Comparison of ENCODE assay signal across 29 cellular contexts in genomic region chr17:12365805-12366204, GRCh38.
DNase-seq lines count a peak whose midpoint lies in the region; ATAC-seq and TF ChIP-seq lines count a peak whose summit lies in the region.
"Had no signal": no experiment of that assay in that cellular context is flagged by ENCODE, and none has a peak within 500 bp of the region (broad histone marks: within the 10 kb centered on the region; RNA-seq: fewer than 3 reads in every experiment).

No MANE protein-coding gene starts in this region.

- H3K27me3 Mint-ChIP-seq in activated naive CD4-positive, alpha-beta T cell treated with anti-CD3 and anti-CD28 coated beads for 36 hours (ENCODE audit: low read depth) = no peaks in the 10 kb centered on the region
- H3K27me3 Mint-ChIP-seq: activated CD8-positive, alpha-beta memory T cell treated with anti-CD3 and anti-CD28 coated beads, Interleukin-2, amount 10 ng/mL, durations not matched to agents 7 days and 5 days; CD4-positive, alpha-beta memory T cell; effector memory CD8-positive, alpha-beta T cell had no signal

- no peaks in the 10 kb centered on the region for H3K27me3 ChIP-seq in esophagus squamous epithelium
- H3K27me3 ChIP-seq in muscle layer of colon (ENCODE audit: control insufficient read depth in 1 of 2, insufficient read depth in 2 of 2, low read length in 2 of 2) = no peaks in the 10 kb centered on the region
- no peaks in the 10 kb centered on the region for H3K27me3 ChIP-seq in uterus

- TF ChIP-seq CTCF in esophagus squamous epithelium (IDR thresholded peaks at IDR 0.05) = no peak
- TF ChIP-seq CTCF in uterus (IDR thresholded peaks at IDR 0.05) = no peak

- intact Hi-C loops in esophagus squamous epithelium (cut with DNase I) = no loop called here
- intact Hi-C loops in uterus (cut with DNase I; ENCODE audit: low total_unique reads) = no loop called here
- intact Hi-C loops in activated naive CD4-positive, alpha-beta T cell treated with anti-CD3 and anti-CD28 coated beads for 36 hours (cut with micrococcal nuclease) = no loop called here

- CTCF ChIA-PET in activated naive CD4-positive, alpha-beta T cell treated with anti-CD3 and anti-CD28 coated beads for 36 hours (lab: Charles Lee) = no interaction called here

- H3K4me1 ChIP-seq in esophagus squamous epithelium (no peaks in the 10 kb centered on the region), muscle layer of colon (ENCODE audit: insufficient read depth, low read length) (peaks cover 55% of the 10 kb centered on the region), uterus (no peaks in the 10 kb centered on the region)

- WGBS in esophagus squamous epithelium, 2 donors = 56 to 69% methylated on average over 4 of the region's 4 CpGs

- H3K9ac ChIP-seq in muscle layer of colon (ENCODE audit: low read length) = no peak overlapping the region

- peak overlapping the region in 3 of 4 donors; percentile 55 to 73 (median 63) for H3K27ac ChIP-seq in esophagus squamous epithelium
- H3K27ac ChIP-seq in muscle layer of colon (ENCODE audit: low read depth, low read length) = peak overlapping the region; percentile 91
- peak overlapping the region; percentile 79 to 81 for H3K27ac ChIP-seq in uterus
- H3K27ac ChIP-seq: VCaP had no signal

- H3K4me3 ChIP-seq in esophagus squamous epithelium (no peak overlapping the region), muscle layer of colon (ENCODE audit: low read depth in 1 of 2, low read length in 2 of 2) (no peak overlapping the region), uterus (no peak overlapping the region)
- H3K4me3 ChIP-seq: GM23338 had no signal

- H3K9me3 Mint-ChIP-seq in activated naive CD4-positive, alpha-beta T cell treated with anti-CD3 and anti-CD28 coated beads for 36 hours = peaks cover 11% of the 10 kb centered on the region

- no peak for ATAC-seq in HG03460 (IDR thresholded peaks at IDR 0.05; ENCODE audit: unreplicated experiment)
- ATAC-seq: activated CD8-positive, alpha-beta memory T cell treated with anti-CD3 and anti-CD28 coated beads, Interleukin-2, amount 10 ng/mL, durations not matched to agents 7 days and 5 days; activated T-cell treated with anti-CD3 and anti-CD28 coated beads, Interleukin-2, amount 50 U/mL, for 72 hours; effector memory CD8-positive, alpha-beta T cell; GM23338; Panc1 had no signal

- H3K9me3 ChIP-seq in esophagus squamous epithelium (peaks cover 0 to 2% (median 0%) of the 10 kb centered on the region in 3 donors), muscle layer of colon (ENCODE audit: low read length) (no peaks in the 10 kb centered on the region), uterus (no peaks in the 10 kb centered on the region)

- DNase-seq in M059J (ENCODE audit: low read depth) (peak; percentile 11), esophagus squamous epithelium (lab: John Stamatoyannopoulos, UW) (no peak), uterus (peak; percentile 68 to 78), SKM-1 treated with dmso at 0.1 percent for 144 hours (lab: John Stamatoyannopoulos, UW; ENCODE audit: unreplicated experiment) (no peak)
- DNase-seq in activated naive CD4-positive, alpha-beta T cell treated with anti-CD3 and anti-CD28 coated beads for 36 hours = no peak
- DNase-seq: activated CD8-positive, alpha-beta memory T cell treated with anti-CD3 and anti-CD28 coated beads, Interleukin-2, amount 10 ng/mL, durations not matched to agents 7 days and 5 days; activated naive CD4-positive, alpha-beta T cell treated with Interleukin-2 at 50 U/mL for 16 hours; activated T-cell treated with anti-CD3 and anti-CD28 coated beads, Interleukin-2, amount 50 U/mL, for 72 hours; amygdala; CD4-positive, alpha-beta memory T cell; cortex of kidney; effector memory CD8-positive, alpha-beta T cell; HFFc6; midbrain; NCI-H1048; NCI-H187; NCI-H2171 treated with DMSO at 0.1 percent for 48 hours; NCI-H526; retina; SIG-M5; stimulated activated CD4-positive, alpha-beta T cell treated with anti-CD3 and anti-CD28 coated beads, Interleukin-2, amount 100 ng/mL, for 48 hours; SW 1271; T-helper 9 cell had no signal

- H3K36me3 Mint-ChIP-seq in activated naive CD4-positive, alpha-beta T cell treated with anti-CD3 and anti-CD28 coated beads for 36 hours (ENCODE audit: low read depth) = no peaks in the 10 kb centered on the region
- H3K36me3 Mint-ChIP-seq: activated CD8-positive, alpha-beta memory T cell treated with anti-CD3 and anti-CD28 coated beads, Interleukin-2, amount 10 ng/mL, durations not matched to agents 7 days and 5 days; CD4-positive, alpha-beta memory T cell had no signal

- no peak overlapping the region for H3K27ac Mint-ChIP-seq in activated naive CD4-positive, alpha-beta T cell treated with anti-CD3 and anti-CD28 coated beads for 36 hours
- H3K27ac Mint-ChIP-seq: activated CD8-positive, alpha-beta memory T cell treated with anti-CD3 and anti-CD28 coated beads, Interleukin-2, amount 10 ng/mL, durations not matched to agents 7 days and 5 days; activated T-cell treated with anti-CD3 and anti-CD28 coated beads, Interleukin-2, amount 50 U/mL, for 72 hours; CD4-positive, alpha-beta memory T cell; effector memory CD8-positive, alpha-beta T cell; GM23338; HFFc6 had no signal

- H3K4me3 Mint-ChIP-seq in activated naive CD4-positive, alpha-beta T cell treated with anti-CD3 and anti-CD28 coated beads for 36 hours = no peak overlapping the region
- H3K4me3 Mint-ChIP-seq: activated CD8-positive, alpha-beta memory T cell treated with anti-CD3 and anti-CD28 coated beads, Interleukin-2, amount 10 ng/mL, durations not matched to agents 7 days and 5 days; activated T-cell treated with anti-CD3 and anti-CD28 coated beads, Interleukin-2, amount 50 U/mL, for 72 hours; CD4-positive, alpha-beta memory T cell; effector memory CD8-positive, alpha-beta T cell; GM23338; HFFc6; nephron had no signal

- no peaks in the 10 kb centered on the region for H3K4me1 Mint-ChIP-seq in activated naive CD4-positive, alpha-beta T cell treated with anti-CD3 and anti-CD28 coated beads for 36 hours (ENCODE audit: low read depth)
- H3K4me1 Mint-ChIP-seq: activated CD8-positive, alpha-beta memory T cell treated with anti-CD3 and anti-CD28 coated beads, Interleukin-2, amount 10 ng/mL, durations not matched to agents 7 days and 5 days; CD4-positive, alpha-beta memory T cell had no signal

- no peaks in the 10 kb centered on the region for H3K36me3 ChIP-seq in esophagus squamous epithelium
- no peaks in the 10 kb centered on the region for H3K36me3 ChIP-seq in muscle layer of colon (ENCODE audit: insufficient read depth, low read length)
- H3K36me3 ChIP-seq in uterus = no peaks in the 10 kb centered on the region

- no peak for TF ChIP-seq POLR2A in esophagus squamous epithelium (IDR thresholded peaks at IDR 0.05)
- no peak for TF ChIP-seq POLR2A in uterus (IDR thresholded peaks at IDR 0.05)

Comparison
In these comparisons a context has a peak if more than half of its experiments do, and no peak if none do; other contexts are left out.
1. DNase-seq: peak in M059J (single experiment) and uterus (2 of 2); none in esophagus squamous epithelium (single experiment), SKM-1 treated with dmso at 0.1 percent for 144 hours (single experiment) and activated naive CD4-positive, alpha-beta T cell treated with anti-CD3 and anti-CD28 coated beads for 36 hours (single experiment).
2. Peak in every context shown above with its lines, with median percentiles within 50 percentile points of each other: H3K27ac ChIP-seq.